In the genomic region with DNA sequence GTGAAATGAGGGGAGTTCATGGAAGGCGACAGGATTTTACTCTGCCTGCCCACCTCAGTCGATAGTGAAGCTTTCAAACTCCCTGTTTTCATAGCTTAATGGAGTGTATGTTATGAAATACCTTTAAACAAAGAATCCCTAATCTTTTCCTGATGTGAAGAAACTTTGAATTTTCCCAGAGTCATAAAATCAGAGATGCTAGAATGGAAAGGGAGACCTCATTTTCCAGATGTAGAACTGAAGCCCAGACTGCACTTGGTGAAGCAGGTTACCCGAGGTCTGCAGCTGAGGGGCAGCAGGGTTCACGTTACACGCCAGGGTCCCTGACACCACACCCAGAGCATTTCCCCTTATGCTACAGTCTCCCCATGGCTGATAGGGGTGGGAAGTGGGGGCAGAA, we compare ENCODE assay signal across 1 cellular context.
TF ChIP-seq lines count a peak whose summit lies in the region.

No MANE protein-coding gene starts in this region.

TF ChIP-seq in WTC11, 78 proteins besides CTCF, POLR2A, EP300 and RAD21 (continued from another document):
- TF ChIP-seq, protein P1, sequence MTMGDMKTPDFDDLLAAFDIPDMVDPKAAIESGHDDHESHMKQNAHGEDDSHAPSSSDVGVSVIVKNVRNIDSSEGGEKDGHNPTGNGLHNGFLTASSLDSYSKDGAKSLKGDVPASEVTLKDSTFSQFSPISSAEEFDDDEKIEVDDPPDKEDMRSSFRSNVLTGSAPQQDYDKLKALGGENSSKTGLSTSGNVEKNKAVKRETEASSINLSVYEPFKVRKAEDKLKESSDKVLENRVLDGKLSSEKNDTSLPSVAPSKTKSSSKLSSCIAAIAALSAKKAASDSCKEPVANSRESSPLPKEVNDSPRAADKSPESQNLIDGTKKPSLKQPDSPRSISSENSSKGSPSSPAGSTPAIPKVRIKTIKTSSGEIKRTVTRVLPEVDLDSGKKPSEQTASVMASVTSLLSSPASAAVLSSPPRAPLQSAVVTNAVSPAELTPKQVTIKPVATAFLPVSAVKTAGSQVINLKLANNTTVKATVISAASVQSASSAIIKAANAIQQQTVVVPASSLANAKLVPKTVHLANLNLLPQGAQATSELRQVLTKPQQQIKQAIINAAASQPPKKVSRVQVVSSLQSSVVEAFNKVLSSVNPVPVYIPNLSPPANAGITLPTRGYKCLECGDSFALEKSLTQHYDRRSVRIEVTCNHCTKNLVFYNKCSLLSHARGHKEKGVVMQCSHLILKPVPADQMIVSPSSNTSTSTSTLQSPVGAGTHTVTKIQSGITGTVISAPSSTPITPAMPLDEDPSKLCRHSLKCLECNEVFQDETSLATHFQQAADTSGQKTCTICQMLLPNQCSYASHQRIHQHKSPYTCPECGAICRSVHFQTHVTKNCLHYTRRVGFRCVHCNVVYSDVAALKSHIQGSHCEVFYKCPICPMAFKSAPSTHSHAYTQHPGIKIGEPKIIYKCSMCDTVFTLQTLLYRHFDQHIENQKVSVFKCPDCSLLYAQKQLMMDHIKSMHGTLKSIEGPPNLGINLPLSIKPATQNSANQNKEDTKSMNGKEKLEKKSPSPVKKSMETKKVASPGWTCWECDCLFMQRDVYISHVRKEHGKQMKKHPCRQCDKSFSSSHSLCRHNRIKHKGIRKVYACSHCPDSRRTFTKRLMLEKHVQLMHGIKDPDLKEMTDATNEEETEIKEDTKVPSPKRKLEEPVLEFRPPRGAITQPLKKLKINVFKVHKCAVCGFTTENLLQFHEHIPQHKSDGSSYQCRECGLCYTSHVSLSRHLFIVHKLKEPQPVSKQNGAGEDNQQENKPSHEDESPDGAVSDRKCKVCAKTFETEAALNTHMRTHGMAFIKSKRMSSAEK (CRISPR knock-in tag; IDR thresholded peaks at IDR 0.05; ENCODE audit: borderline replicate concordance) = no peak
- TF ChIP-seq, protein P2, sequence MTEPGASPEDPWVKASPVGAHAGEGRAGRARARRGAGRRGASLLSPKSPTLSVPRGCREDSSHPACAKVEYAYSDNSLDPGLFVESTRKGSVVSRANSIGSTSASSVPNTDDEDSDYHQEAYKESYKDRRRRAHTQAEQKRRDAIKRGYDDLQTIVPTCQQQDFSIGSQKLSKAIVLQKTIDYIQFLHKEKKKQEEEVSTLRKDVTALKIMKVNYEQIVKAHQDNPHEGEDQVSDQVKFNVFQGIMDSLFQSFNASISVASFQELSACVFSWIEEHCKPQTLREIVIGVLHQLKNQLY (CRISPR knock-in tag; IDR thresholded peaks at IDR 0.05) = no peak
- no peak for TF ChIP-seq ZNF671 (CRISPR knock-in tag; IDR thresholded peaks at IDR 0.05)
- TF ChIP-seq, protein P3, sequence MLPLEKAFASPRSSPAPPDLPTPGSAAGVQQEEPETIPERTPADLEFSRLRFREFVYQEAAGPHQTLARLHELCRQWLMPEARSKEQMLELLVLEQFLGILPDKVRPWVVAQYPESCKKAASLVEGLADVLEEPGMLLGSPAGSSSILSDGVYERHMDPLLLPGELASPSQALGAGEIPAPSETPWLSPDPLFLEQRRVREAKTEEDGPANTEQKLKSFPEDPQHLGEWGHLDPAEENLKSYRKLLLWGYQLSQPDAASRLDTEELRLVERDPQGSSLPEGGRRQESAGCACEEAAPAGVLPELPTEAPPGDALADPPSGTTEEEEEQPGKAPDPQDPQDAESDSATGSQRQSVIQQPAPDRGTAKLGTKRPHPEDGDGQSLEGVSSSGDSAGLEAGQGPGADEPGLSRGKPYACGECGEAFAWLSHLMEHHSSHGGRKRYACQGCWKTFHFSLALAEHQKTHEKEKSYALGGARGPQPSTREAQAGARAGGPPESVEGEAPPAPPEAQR (CRISPR knock-in tag; IDR thresholded peaks at IDR 0.05) = no peak
- TF ChIP-seq ZBTB21 (CRISPR knock-in tag; IDR thresholded peaks at IDR 0.05; ENCODE audit: borderline replicate concordance) = no peak
- TF ChIP-seq RELA (CRISPR knock-in tag; IDR thresholded peaks at IDR 0.05; ENCODE audit: borderline replicate concordance) = no peak
- TF ChIP-seq SMAD4 (CRISPR knock-in tag; IDR thresholded peaks at IDR 0.05) = no peak
- TF ChIP-seq NR2C2 (CRISPR knock-in tag; IDR thresholded peaks at IDR 0.05) = no peak
- TF ChIP-seq TP53 (CRISPR knock-in tag; IDR thresholded peaks at IDR 0.05) = no peak
- no peak for TF ChIP-seq OVOL2 (CRISPR knock-in tag; IDR thresholded peaks at IDR 0.05; ENCODE audit: borderline replicate concordance)
- TF ChIP-seq NFE2L1 (CRISPR knock-in tag; IDR thresholded peaks at IDR 0.05) = no peak
- TF ChIP-seq MXD4 (CRISPR knock-in tag; IDR thresholded peaks at IDR 0.05; ENCODE audit: borderline replicate concordance) = no peak
- no peak for TF ChIP-seq EMX1 (CRISPR knock-in tag; IDR thresholded peaks at IDR 0.05)
